Comparison of ENCODE assay signal across 17 cellular contexts in genomic region chr12:76506149-76506548, GRCh38. TPM values are rescaled to one million over a fixed set of nuclear protein-coding genes. Genes with fewer than 3 reads are reported as not detected.
DNase-seq lines count a peak whose midpoint lies in the region; ATAC-seq and TF ChIP-seq lines count a peak whose summit lies in the region.
"Had no signal": no experiment of that assay in that cellular context is flagged by ENCODE, and none has a peak within 500 bp of the region (broad histone marks: within the 10 kb centered on the region; RNA-seq: fewer than 3 reads in every experiment).

No MANE protein-coding gene starts in this region.

- POLR2A ChIA-PET in AG04450 (lab: Yijun Ruan, JAX) = interaction anchor here (1.4 kb wide), 1 partner anchor 53 kb away, joined by 4 read pairs; no protein-coding TSS in a partner anchor

- peak; percentile 26 for DNase-seq in AG04450 (ENCODE audit: low read depth, low spot score)
- DNase-seq in T-helper 17 cell = no peak
- peak; percentile 49 for DNase-seq in choroid plexus epithelial cell (ENCODE audit: low read depth)
- peak; percentile 18 for DNase-seq in mesendoderm
- no peak for DNase-seq in COLO668 (lab: John Stamatoyannopoulos, UW; ENCODE audit: unreplicated experiment)
- no peak for DNase-seq in sigmoid colon
- DNase-seq in stimulated activated naive CD8-positive, alpha-beta T cell treated with anti-CD3 and anti-CD28 coated beads, Interleukin-15, Interleukin-2, amounts not matched to agents 100 U/mL and 50 U/mL, for 24 hours = no peak
- DNase-seq: Caco-2; CD8-positive, alpha-beta memory T cell; HFFc6 had no signal

- H2AK5ac ChIP-seq in mesendoderm (ENCODE audit: low read length) = no peak overlapping the region

- CTCF ChIA-PET in AG04450 (lab: Charles Lee) = no interaction called here

- peak overlapping the region; percentile 49 for H3K27ac Mint-ChIP-seq in T-helper 17 cell
- H3K27ac Mint-ChIP-seq: GM23338, HFFc6 had no signal

- intact Hi-C loops in sigmoid colon (cut with DNase I) = no loop called here

- no peak overlapping the region for H3K4me2 ChIP-seq in mesendoderm (ENCODE audit: low read length)
- H3K4me2 ChIP-seq: A549; BLaER1 treated with 17β-estradiol and CSF1 and Interleukin-3, amounts not matched to agents 10 nM and 100 nM; GM23338 had no signal

- H3K56ac ChIP-seq in mesendoderm (ENCODE audit: low read length) = no peak overlapping the region

- no peak overlapping the region for H3K4me3 Mint-ChIP-seq in T-helper 17 cell
- H3K4me3 Mint-ChIP-seq: CD8-positive, alpha-beta memory T cell; GM23338; HFFc6 had no signal

- peak overlapping the region; percentile 12 for H2BK15ac ChIP-seq in mesendoderm (replicated peaks; ENCODE audit: low read depth)

- peaks cover 2% of the 10 kb centered on the region for H3K79me1 ChIP-seq in mesendoderm (ENCODE audit: low read length)

- H3K79me2 ChIP-seq in mesendoderm (ENCODE audit: control insufficient read depth, insufficient read depth, low read length) = peaks cover 2% of the 10 kb centered on the region

- no peak overlapping the region for H3K18ac ChIP-seq in mesendoderm (ENCODE audit: low read length)

- H3K36me3 Mint-ChIP-seq in T-helper 17 cell (ENCODE audit: low read depth) = peaks cover 6% of the 10 kb centered on the region

- no peak overlapping the region for H3K4ac ChIP-seq in mesendoderm (ENCODE audit: low read depth, low read length)

- no CpG with 5 or more reads among the region's 3 CpGs for WGBS in mesendoderm (ENCODE audit: extremely low coverage, insufficient coverage, low lambda C conversion rate)
- 92 to 95% methylated on average over 3 of the region's 3 CpGs for WGBS in sigmoid colon, 2 donors

- H3K27ac ChIP-seq in AG04450 (ENCODE audit: low read depth, low read length) (no peak overlapping the region), mesendoderm (ENCODE audit: low read depth, low read length) (no peak overlapping the region), sigmoid colon (no peak overlapping the region)
- H3K27ac ChIP-seq: 22Rv1; A549; BLaER1 treated with 17β-estradiol and CSF1 and Interleukin-3, amounts not matched to agents 10 nM and 100 nM had no signal

- no peak overlapping the region for H2BK5ac ChIP-seq in mesendoderm (ENCODE audit: low read length)

- ATAC-seq in T-helper 17 cell = no peak
- no peak for ATAC-seq in GM21619 (IDR thresholded peaks at IDR 0.05; ENCODE audit: unreplicated experiment)
- no peak for ATAC-seq in stimulated activated naive CD8-positive, alpha-beta T cell treated with anti-CD3 and anti-CD28 coated beads, Interleukin-15, Interleukin-2, amounts not matched to agents 100 U/mL and 50 U/mL, for 24 hours
- ATAC-seq: A549, GM23338, HCT116, HepG2 had no signal

- no peak for TF ChIP-seq POLR2A in sigmoid colon (IDR thresholded peaks at IDR 0.05)

- H3K36me3 ChIP-seq in mesendoderm (ENCODE audit: control insufficient read depth, insufficient read depth, low read length) (no peaks in the 10 kb centered on the region), sigmoid colon (no peaks in the 10 kb centered on the region)

- H2BK120ac ChIP-seq in mesendoderm (ENCODE audit: low read depth, low read length) = no peak overlapping the region

- H3K4me1 ChIP-seq in mesendoderm (ENCODE audit: control insufficient read depth, low read depth, low read length) = peaks cover 2% of the 10 kb centered on the region
- peaks cover 0 to 8% (median 3%) of the 10 kb centered on the region in 4 donors for H3K4me1 ChIP-seq in sigmoid colon
- H3K4me1 ChIP-seq: A549 had no signal

- no peak for TF ChIP-seq EP300 in sigmoid colon (IDR thresholded peaks at IDR 0.05)

- no peaks in the 10 kb centered on the region for H3K27me3 Mint-ChIP-seq in T-helper 17 cell
- H3K27me3 Mint-ChIP-seq: CD8-positive, alpha-beta memory T cell had no signal

- H3K9me3 ChIP-seq in AG04450 (ENCODE audit: control insufficient read depth, insufficient read depth, low read length) = no peaks in the 10 kb centered on the region; the same call in 1 of the 2 replicates
- H3K9me3 ChIP-seq in T-helper 17 cell (ENCODE audit: control insufficient read depth, low read length, poor library complexity, severe bottlenecking) = no peaks in the 10 kb centered on the region
- no peaks in the 10 kb centered on the region for H3K9me3 ChIP-seq in sigmoid colon
- H3K9me3 ChIP-seq: A549, Caco-2 had no signal

- H3K4me3 ChIP-seq in AG04450 (ENCODE audit: low read depth, low read length) (no peak overlapping the region), choroid plexus epithelial cell (ENCODE audit: low read depth, low read length) (no peak overlapping the region), mesendoderm (ENCODE audit: low read length) (no peak overlapping the region), sigmoid colon (no peak overlapping the region)
- H3K4me3 ChIP-seq: A549; BLaER1 treated with 17β-estradiol and CSF1 and Interleukin-3, amounts not matched to agents 10 nM and 100 nM; GM23338 had no signal

- no peak overlapping the region for H4K5ac ChIP-seq in mesendoderm (ENCODE audit: low read length)

- H3K4me1 Mint-ChIP-seq in T-helper 17 cell = peaks cover 17% of the 10 kb centered on the region

- H3K23ac ChIP-seq in mesendoderm (ENCODE audit: low read length) = no peak overlapping the region

- no peak overlapping the region for H4K8ac ChIP-seq in mesendoderm (ENCODE audit: low read depth, low read length)

- TF ChIP-seq CTCF in AG04450 (IDR thresholded peaks at IDR 0.05; ENCODE audit: low read depth, low read length) (no peak), choroid plexus epithelial cell (conservative IDR thresholded peaks at IDR 0.05; ENCODE audit: low read depth, low read length) (no peak), sigmoid colon (IDR thresholded peaks at IDR 0.05) (no peak)

- no peak overlapping the region for H3K9ac ChIP-seq in mesendoderm (ENCODE audit: low read length)
- H3K9ac ChIP-seq: BLaER1 treated with 17β-estradiol and CSF1 and Interleukin-3, amounts not matched to agents 10 nM and 100 nM had no signal

- H3K27me3 ChIP-seq in AG04450 (ENCODE audit: control insufficient read depth, insufficient read depth, low read length) (no peaks in the 10 kb centered on the region), mesendoderm (ENCODE audit: insufficient read depth, low read length, poor library complexity) (no peaks in the 10 kb centered on the region), sigmoid colon (no peaks in the 10 kb centered on the region)
- H3K27me3 ChIP-seq: BLaER1 treated with 17β-estradiol and CSF1 and Interleukin-3, amounts not matched to agents 10 nM and 100 nM had no signal

RNA-seq across cellular contexts. Expression of gene OSBPL8, which starts 53.4 kb away (rescaled TPM):
- polyA plus RNA-seq in AG04450 (2011; rRNA removed) = 48.8 and 64.5 TPM in 2 replicates
- 77.9 and 145 TPM in 2 replicates for polyA minus RNA-seq in AG04450 (2011; rRNA and poly(A)+ RNA removed)
- 100 to 1,000 TPM; 141 to 146 TPM for total RNA-seq in T-helper 17 cell
- 38.7 TPM for polyA plus RNA-seq in mesendoderm (2013, experiment 1 of 2)
- 37.7 TPM for polyA plus RNA-seq in mesendoderm (2013, experiment 2 of 2)
- total RNA-seq in sigmoid colon = 10 to 100 TPM; 44.8 to 64.3 (median 52.3) TPM
- 10 to 100 TPM in 2 of 3 donors, 1 to 10 TPM in 1; 7.6 to 11.1 (median 10.8) TPM for polyA plus RNA-seq in sigmoid colon

Comparison
In these comparisons a context has a peak if more than half of its experiments do, and no peak if none do; other contexts are left out.
1. DNase-seq: peak in AG04450 (single experiment), choroid plexus epithelial cell (single experiment) and mesendoderm (single experiment); none in T-helper 17 cell (0 of 3), COLO668 (single experiment), sigmoid colon (single experiment) and stimulated activated naive CD8-positive, alpha-beta T cell treated with anti-CD3 and anti-CD28 coated beads, Interleukin-15, Interleukin-2, amounts not matched to agents 100 U/mL and 50 U/mL, for 24 hours (single experiment).